Comparison of ENCODE assay signal across 12 cellular contexts in genomic region chr13:74070065-74070464, GRCh38.
DNase-seq lines count a peak whose midpoint lies in the region; ATAC-seq and TF ChIP-seq lines count a peak whose summit lies in the region.
"Had no signal": no experiment of that assay in that cellular context is flagged by ENCODE, and none has a peak within 500 bp of the region (broad histone marks: within the 10 kb centered on the region; RNA-seq: fewer than 3 reads in every experiment).

No MANE protein-coding gene starts in this region.

- peaks cover 4% of the 10 kb centered on the region for H3K4me1 ChIP-seq in ovary (ENCODE audit: insufficient read depth)

- POLR2A ChIA-PET in activated CD4-positive, alpha-beta T cell treated with anti-CD3 and anti-CD28 coated beads for 36 hours (lab: Charles Lee), result interaction anchor here (0.5 kb wide), 1 partner anchor 15 kb away, joined by 5 read pairs; no protein-coding TSS in a partner anchor
- POLR2A ChIA-PET in naive thymus-derived CD8-positive, alpha-beta T cell (lab: Charles Lee), result interaction anchor here (0.6 to 1.5 kb wide), 11 partner anchors 8 to 216 kb away, joined by 3 to 6 read pairs (median 4); partner anchors contain the start of gene KLF12

- peaks cover 69% of the 10 kb centered on the region for H3K4me1 Mint-ChIP-seq in activated CD4-positive, alpha-beta T cell treated with anti-CD3 and anti-CD28 coated beads for 36 hours
- H3K4me1 Mint-ChIP-seq in T-helper 2 cell treated with Interferon-gamma antibody and Interleukin-4, amounts not matched to agents 5 μg/mL and 100 μg/mL, for 36 hours (ENCODE audit: low read depth), result peaks cover 48% of the 10 kb centered on the region
- peaks cover 51 to 88% (median 75%) of the 10 kb centered on the region in 4 donors for H3K4me1 Mint-ChIP-seq in naive thymus-derived CD8-positive, alpha-beta T cell

- H3K27ac Mint-ChIP-seq in activated CD4-positive, alpha-beta T cell treated with anti-CD3 and anti-CD28 coated beads for 36 hours, result peak overlapping the region; percentile 77
- peak overlapping the region; percentile 92 for H3K27ac Mint-ChIP-seq in T-helper 2 cell treated with Interferon-gamma antibody and Interleukin-4, amounts not matched to agents 5 μg/mL and 100 μg/mL, for 36 hours
- H3K27ac Mint-ChIP-seq in naive thymus-derived CD8-positive, alpha-beta T cell, result peak overlapping the region; percentile 2 to 94 (median 84)

- no peak overlapping the region for H3K4me3 ChIP-seq in ovary
- H3K4me3 ChIP-seq: testis had no signal

- WGBS in ovary, 3 donors, result 81 to 85% (median 84%) methylated on average over 4 of the region's 4 CpGs

- H3K27ac ChIP-seq in ovary, result no peak overlapping the region
- H3K27ac ChIP-seq: testis had no signal

- peaks cover 9% of the 10 kb centered on the region for H3K36me3 Mint-ChIP-seq in activated CD4-positive, alpha-beta T cell treated with anti-CD3 and anti-CD28 coated beads for 36 hours (ENCODE audit: low read depth)
- H3K36me3 Mint-ChIP-seq in T-helper 2 cell treated with Interferon-gamma antibody and Interleukin-4, amounts not matched to agents 5 μg/mL and 100 μg/mL, for 36 hours (ENCODE audit: low read depth), result peaks cover 30% of the 10 kb centered on the region
- peaks cover 3 to 5% (median 5%) of the 10 kb centered on the region in 3 donors for H3K36me3 Mint-ChIP-seq in naive thymus-derived CD8-positive, alpha-beta T cell

- H3K9me3 ChIP-seq in ovary, result no peaks in the 10 kb centered on the region
- H3K9me3 ChIP-seq: testis had no signal

- intact Hi-C loops in activated CD4-positive, alpha-beta T cell treated with anti-CD3 and anti-CD28 coated beads for 36 hours (cut with DNase I, micrococcal nuclease), result no loop called here
- intact Hi-C loops in ovary (cut with DNase I), result no loop called here

- TF ChIP-seq EP300 in ovary (IDR thresholded peaks at IDR 0.05), result no peak

- DNase-seq in activated CD4-positive, alpha-beta T cell treated with anti-CD3 and anti-CD28 coated beads for 36 hours, result peak; percentile 18
- DNase-seq in activated CD4-positive, alpha-beta T cell treated with anti-CD3 and anti-CD28 coated beads for 1 hour, result no peak
- peak; percentile 6 for DNase-seq in T-helper 2 cell treated with Interferon-gamma antibody and Interleukin-4, amounts not matched to agents 5 μg/mL and 100 μg/mL, for 36 hours (ENCODE audit: low spot score)
- peak in 9 of 10 donors; percentile 4 to 76 (median 57) for DNase-seq in naive thymus-derived CD8-positive, alpha-beta T cell
- no peak for DNase-seq in NK-92 (lab: John Stamatoyannopoulos, UW; ENCODE audit: unreplicated experiment)
- no peak for DNase-seq in ovary
- DNase-seq: 8988T, NCI-H2029, testis had no signal

- H3K36me3 ChIP-seq in ovary, result no peaks in the 10 kb centered on the region

- H3K27me3 ChIP-seq in ovary, result no peaks in the 10 kb centered on the region
- H3K27me3 ChIP-seq: testis had no signal

- TF ChIP-seq POLR2A in ovary (IDR thresholded peaks at IDR 0.05), result no peak

- peak overlapping the region; percentile 0 for H3K4me3 Mint-ChIP-seq in activated CD4-positive, alpha-beta T cell treated with anti-CD3 and anti-CD28 coated beads for 36 hours
- peak overlapping the region; percentile 79 for H3K4me3 Mint-ChIP-seq in T-helper 2 cell treated with Interferon-gamma antibody and Interleukin-4, amounts not matched to agents 5 μg/mL and 100 μg/mL, for 36 hours
- peak overlapping the region; percentile 45 to 81 (median 70) for H3K4me3 Mint-ChIP-seq in naive thymus-derived CD8-positive, alpha-beta T cell
- H3K4me3 Mint-ChIP-seq: nephron had no signal

- CTCF ChIA-PET in activated CD4-positive, alpha-beta T cell treated with anti-CD3 and anti-CD28 coated beads for 36 hours (lab: Charles Lee), result interaction anchor here (1.3 to 1.4 kb wide), 2 partner anchors 7 to 12 kb away, joined by 3 to 5 read pairs; no protein-coding TSS in a partner anchor

- no peaks in the 10 kb centered on the region for H3K27me3 Mint-ChIP-seq in activated CD4-positive, alpha-beta T cell treated with anti-CD3 and anti-CD28 coated beads for 36 hours
- H3K27me3 Mint-ChIP-seq in T-helper 2 cell treated with Interferon-gamma antibody and Interleukin-4, amounts not matched to agents 5 μg/mL and 100 μg/mL, for 36 hours (ENCODE audit: low read depth), result no peaks in the 10 kb centered on the region
- no peaks in the 10 kb centered on the region for H3K27me3 Mint-ChIP-seq in naive thymus-derived CD8-positive, alpha-beta T cell

- TF ChIP-seq CTCF in ovary (IDR thresholded peaks at IDR 0.05), result no peak

- peaks cover 2% of the 10 kb centered on the region for H3K9me3 Mint-ChIP-seq in activated CD4-positive, alpha-beta T cell treated with anti-CD3 and anti-CD28 coated beads for 36 hours (ENCODE audit: low read depth)
- H3K9me3 Mint-ChIP-seq in T-helper 2 cell treated with Interferon-gamma antibody and Interleukin-4, amounts not matched to agents 5 μg/mL and 100 μg/mL, for 36 hours, result no peaks in the 10 kb centered on the region
- H3K9me3 Mint-ChIP-seq in naive thymus-derived CD8-positive, alpha-beta T cell, result peaks cover 0 to 7% (median 0%) of the 10 kb centered on the region in 9 donors

- peak; percentile 71 for ATAC-seq in activated CD4-positive, alpha-beta T cell treated with anti-CD3 and anti-CD28 coated beads for 36 hours
- ATAC-seq in HG02759 (IDR thresholded peaks at IDR 0.05; ENCODE audit: unreplicated experiment) (peak; percentile 55), GM18870 (IDR thresholded peaks at IDR 0.05; ENCODE audit: unreplicated experiment) (no peak)
- peak; percentile 86 to 87 for ATAC-seq in naive thymus-derived CD8-positive, alpha-beta T cell

Comparison
In these comparisons a context has a peak if more than half of its experiments do, and no peak if none do; other contexts are left out.
1. DNase-seq: peak in activated CD4-positive, alpha-beta T cell treated with anti-CD3 and anti-CD28 coated beads for 36 hours (single experiment), T-helper 2 cell treated with Interferon-gamma antibody and Interleukin-4, amounts not matched to agents 5 μg/mL and 100 μg/mL, for 36 hours (single experiment) and naive thymus-derived CD8-positive, alpha-beta T cell (9 of 10); none in activated CD4-positive, alpha-beta T cell treated with anti-CD3 and anti-CD28 coated beads for 1 hour (single experiment), NK-92 (single experiment) and ovary (0 of 5).
2. H3K4me3 Mint-ChIP-seq: peak in every context shown above with its lines; median percentile 79 in T-helper 2 cell treated with Interferon-gamma antibody and Interleukin-4, amounts not matched to agents 5 μg/mL and 100 μg/mL, for 36 hours; 70 in naive thymus-derived CD8-positive, alpha-beta T cell; 0 in activated CD4-positive, alpha-beta T cell treated with anti-CD3 and anti-CD28 coated beads for 36 hours.
3. Peak in every context shown above with its lines, with median percentiles within 50 percentile points of each other: H3K27ac Mint-ChIP-seq.